12 cellular contexts compared by ENCODE assay signal in genomic region chr11:82969811-82970210, GRCh38.
DNase-seq lines count a peak whose midpoint lies in the region; ATAC-seq and TF ChIP-seq lines count a peak whose summit lies in the region.
"Had no signal": no experiment of that assay in that cellular context is flagged by ENCODE, and none has a peak within 500 bp of the region (broad histone marks: within the 10 kb centered on the region; RNA-seq: fewer than 3 reads in every experiment).

No MANE protein-coding gene starts in this region.

- TF ChIP-seq CTCF in GM10266 (IDR thresholded peaks at IDR 0.05; ENCODE audit: control insufficient read depth, insufficient read depth, low read depth, missing control alignments), result no peak

- peak; percentile 72 for DNase-seq in GM10266 (ENCODE audit: extremely low spot score)
- DNase-seq in Karpas-422, result peak; percentile 63
- no peak for DNase-seq in retina
- DNase-seq in NCI-H345 (lab: John Stamatoyannopoulos, UW), result no peak
- no peak for DNase-seq in GM23248
- no peak for DNase-seq in DMS79 (lab: John Stamatoyannopoulos, UW)
- DNase-seq: NCI-H1092, SHP77 treated with DMSO at 0.1 percent for 48 hours had no signal

- H3K27ac ChIP-seq in Karpas-422 (ENCODE audit: low read length) (peak overlapping the region; percentile 64), GM23248 (no peak overlapping the region)
- H3K27ac ChIP-seq: C4-2B had no signal

- H3K79me2 ChIP-seq in Karpas-422 (ENCODE audit: low read length) (no peaks in the 10 kb centered on the region), GM23248 (ENCODE audit: insufficient read depth) (no peaks in the 10 kb centered on the region)

- in situ Hi-C loops in GM23248 (cut with MboI), result no loop called here

- H3K27me3 ChIP-seq in Karpas-422 (ENCODE audit: low read length), result no peaks in the 10 kb centered on the region
- H3K27me3 ChIP-seq in GM23248 (replicated peaks; ENCODE audit: insufficient read depth), result no peaks in the 10 kb centered on the region

- H3K36me3 ChIP-seq in Karpas-422 (ENCODE audit: insufficient read depth, low read length), result no peaks in the 10 kb centered on the region
- no peaks in the 10 kb centered on the region for H3K36me3 ChIP-seq in GM23248 (ENCODE audit: low read depth)

- H3F3A ChIP-seq in GM23248 (ENCODE audit: insufficient read depth), result no peaks in the 10 kb centered on the region

- H3K9me2 ChIP-seq in Karpas-422 (replicated peaks; ENCODE audit: insufficient read depth, low read length) (no peaks in the 10 kb centered on the region), GM23248 (ENCODE audit: insufficient read depth) (no peaks in the 10 kb centered on the region)

- no peaks in the 10 kb centered on the region for H3K9me3 ChIP-seq in Karpas-422 (ENCODE audit: low read length)
- no peaks in the 10 kb centered on the region for H3K9me3 ChIP-seq in GM23248 (ENCODE audit: low read depth)

- H3K9ac ChIP-seq in Karpas-422 (ENCODE audit: low read length) (no peak overlapping the region), GM23248 (no peak overlapping the region)

- no peak overlapping the region for H3K4me3 ChIP-seq in Karpas-422 (ENCODE audit: low read length)
- H3K4me3 ChIP-seq in GM23248, result no peak overlapping the region
- H3K4me3 ChIP-seq: GM23338 had no signal

- H4K20me1 ChIP-seq in Karpas-422 (ENCODE audit: insufficient read depth, low read depth, low read length) (no peaks in the 10 kb centered on the region), GM23248 (ENCODE audit: insufficient read depth) (no peaks in the 10 kb centered on the region)

- 62 to 69% methylated on average over 4 of the region's 4 CpGs for WGBS in GM23248 (ENCODE audit: low coverage in 1 of 2, low lambda C conversion rate in 2 of 2, missing lambda C conversion rate in 2 of 2), 2 experiments

- 0 out of 2 replicates have a peak overlapping the region, but pooled peaks have one; percentile 11 for H2AFZ ChIP-seq in Karpas-422 (ENCODE audit: low read length)
- H2AFZ ChIP-seq in GM23248, result no peak overlapping the region
- H2AFZ ChIP-seq: GM23338 had no signal

- H3K4me1 ChIP-seq in Karpas-422 (ENCODE audit: low read length) (peaks cover 13% of the 10 kb centered on the region), GM23248 (ENCODE audit: insufficient read depth) (no peaks in the 10 kb centered on the region)

- H3K4me2 ChIP-seq in Karpas-422 (ENCODE audit: low read depth, low read length, poor library complexity, severe bottlenecking) (peak overlapping the region; percentile 13), GM23248 (ENCODE audit: unreplicated experiment) (no peak overlapping the region)
- H3K4me2 ChIP-seq: GM23338 had no signal

- ATAC-seq in GM19324 (IDR thresholded peaks at IDR 0.05; ENCODE audit: low FRiP score, unreplicated experiment), result peak; percentile 97
- ATAC-seq in HG02870 (IDR thresholded peaks at IDR 0.05; ENCODE audit: unreplicated experiment), result peak; percentile 94

Comparison
In these comparisons a context has a peak if more than half of its experiments do, and no peak if none do; other contexts are left out.
1. DNase-seq: peak in GM10266 (single experiment) and Karpas-422 (single experiment); none in retina (single experiment), NCI-H345 (single experiment), GM23248 (single experiment) and DMS79 (single experiment).